7 cellular contexts compared by ENCODE assay signal in the genomic region with DNA sequence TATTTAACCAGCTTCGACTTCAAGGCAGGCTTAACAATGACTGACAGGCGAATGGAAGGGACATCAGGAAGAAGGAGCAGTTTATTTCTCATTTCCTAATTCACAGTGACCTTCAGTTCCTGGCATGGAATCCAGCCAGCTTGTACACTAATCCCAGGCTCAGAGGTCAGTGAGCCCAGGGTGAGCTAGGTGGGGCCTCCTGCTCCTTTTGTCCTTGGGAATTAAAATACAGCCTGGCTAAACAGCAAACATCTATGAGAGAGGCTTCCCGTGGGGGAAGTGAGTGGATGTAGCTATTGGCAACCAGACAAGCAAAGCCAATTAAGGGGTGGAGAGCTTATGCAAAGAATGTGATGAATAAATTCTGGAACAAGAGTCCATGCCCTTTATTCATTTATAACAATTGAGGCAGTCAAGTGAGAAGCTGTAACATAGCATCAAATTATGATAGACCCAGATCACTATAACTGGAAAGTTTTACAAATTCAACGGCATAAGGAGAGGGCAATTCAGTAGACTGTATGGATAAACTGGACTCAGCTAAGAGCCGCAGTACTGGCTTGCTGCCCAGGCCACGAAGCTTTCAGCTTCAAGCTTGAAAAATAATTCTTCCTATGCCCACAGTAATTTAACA. TPM values are rescaled to one million over a fixed set of nuclear protein-coding genes. Genes with fewer than 3 reads are reported as not detected.
DNase-seq lines count a peak whose midpoint lies in the region; ATAC-seq and TF ChIP-seq lines count a peak whose summit lies in the region.

No MANE protein-coding gene starts in this region.

- H3K4me2 ChIP-seq in neural cell (ENCODE audit: low read length) = no peak overlapping the region

- 34 to 35% methylated on average over 6 of the region's 6 CpGs for WGBS in esophagus, 2 donors

- H3K9ac ChIP-seq in neural cell (ENCODE audit: low read length) = no peak overlapping the region

- H3K36me3 ChIP-seq in esophagus (ENCODE audit: control insufficient read depth in 2 of 2, insufficient read depth in 2 of 2, low read length in 1 of 2) (peaks cover 2 to 14% of the 10 kb centered on the region in 2 donors), neural cell (ENCODE audit: insufficient read depth, low read length) (peaks cover 9% of the 10 kb centered on the region)

- no peaks in the 10 kb centered on the region for H3K27me3 ChIP-seq in esophagus (ENCODE audit: control insufficient read depth in 1 of 2, insufficient read depth in 2 of 2, low read length in 2 of 2)
- H3K27me3 ChIP-seq in neural cell (ENCODE audit: insufficient read depth, low read depth, low read length) = no peaks in the 10 kb centered on the region

- no peaks in the 10 kb centered on the region for H4K20me1 ChIP-seq in neural cell (ENCODE audit: insufficient read depth)

- TF ChIP-seq RAD21 in neural cell (conservative IDR thresholded peaks at IDR 0.05) = no peak

- peaks cover 4 to 5% of the 10 kb centered on the region in 2 donors for H3K4me1 ChIP-seq in esophagus (ENCODE audit: control insufficient read depth in 2 of 2, insufficient read depth in 2 of 2, low read length in 1 of 2)

- H3F3A ChIP-seq in neural cell (ENCODE audit: insufficient read depth, low read length, poor library complexity, severe bottlenecking) = no peaks in the 10 kb centered on the region

- H3K27ac ChIP-seq in esophagus (ENCODE audit: low read depth in 2 of 2, low read length in 1 of 2) (peak overlapping the region; percentile 67 to 78), neural cell (ENCODE audit: low read length) (peak overlapping the region; percentile 5)

- H3K79me2 ChIP-seq in neural cell (replicated peaks; ENCODE audit: insufficient read depth, low read length) = no peaks in the 10 kb centered on the region

- H3K4me3 ChIP-seq in esophagus (ENCODE audit: low read depth in 1 of 2, low read length in 2 of 2) (no peak overlapping the region), neural cell (ENCODE audit: low read length) (no peak overlapping the region)

- ATAC-seq in GM21528 (IDR thresholded peaks at IDR 0.05; ENCODE audit: low FRiP score, unreplicated experiment) = no peak
- no peak for ATAC-seq in HG03135 (IDR thresholded peaks at IDR 0.05; ENCODE audit: unreplicated experiment)

- H3K9me2 ChIP-seq in neural cell (ENCODE audit: insufficient read depth, low read length) = no peaks in the 10 kb centered on the region

- TF ChIP-seq CTCF in neural cell (IDR thresholded peaks at IDR 0.05; ENCODE audit: poor library complexity, severe bottlenecking) = no peak

- DNase-seq in HuH-7 (ENCODE audit: low spot score) = peak; percentile 61
- DNase-seq in RPMI7951 (ENCODE audit: low read depth) = peak; percentile 79
- no peak for DNase-seq in NCI-H524 treated with DMSO at 0.1 percent for 48 hours (lab: John Stamatoyannopoulos, UW)

- no peak for TF ChIP-seq EP300 in neural cell (conservative IDR thresholded peaks at IDR 0.05; ENCODE audit: poor library complexity, severe bottlenecking)

- H3K9me3 ChIP-seq in esophagus (ENCODE audit: control insufficient read depth in 2 of 2, insufficient read depth in 1 of 2, low read depth in 1 of 2, low read length in 1 of 2) = no peaks in the 10 kb centered on the region
- no peaks in the 10 kb centered on the region for H3K9me3 ChIP-seq in neural cell (ENCODE audit: low read length)

- no peak overlapping the region for H2AFZ ChIP-seq in neural cell (ENCODE audit: low read depth, low read length)

TF ChIP-seq in neural cell, 6 proteins besides CTCF, POLR2A, EP300 and RAD21:
- TF ChIP-seq, protein P1, sequence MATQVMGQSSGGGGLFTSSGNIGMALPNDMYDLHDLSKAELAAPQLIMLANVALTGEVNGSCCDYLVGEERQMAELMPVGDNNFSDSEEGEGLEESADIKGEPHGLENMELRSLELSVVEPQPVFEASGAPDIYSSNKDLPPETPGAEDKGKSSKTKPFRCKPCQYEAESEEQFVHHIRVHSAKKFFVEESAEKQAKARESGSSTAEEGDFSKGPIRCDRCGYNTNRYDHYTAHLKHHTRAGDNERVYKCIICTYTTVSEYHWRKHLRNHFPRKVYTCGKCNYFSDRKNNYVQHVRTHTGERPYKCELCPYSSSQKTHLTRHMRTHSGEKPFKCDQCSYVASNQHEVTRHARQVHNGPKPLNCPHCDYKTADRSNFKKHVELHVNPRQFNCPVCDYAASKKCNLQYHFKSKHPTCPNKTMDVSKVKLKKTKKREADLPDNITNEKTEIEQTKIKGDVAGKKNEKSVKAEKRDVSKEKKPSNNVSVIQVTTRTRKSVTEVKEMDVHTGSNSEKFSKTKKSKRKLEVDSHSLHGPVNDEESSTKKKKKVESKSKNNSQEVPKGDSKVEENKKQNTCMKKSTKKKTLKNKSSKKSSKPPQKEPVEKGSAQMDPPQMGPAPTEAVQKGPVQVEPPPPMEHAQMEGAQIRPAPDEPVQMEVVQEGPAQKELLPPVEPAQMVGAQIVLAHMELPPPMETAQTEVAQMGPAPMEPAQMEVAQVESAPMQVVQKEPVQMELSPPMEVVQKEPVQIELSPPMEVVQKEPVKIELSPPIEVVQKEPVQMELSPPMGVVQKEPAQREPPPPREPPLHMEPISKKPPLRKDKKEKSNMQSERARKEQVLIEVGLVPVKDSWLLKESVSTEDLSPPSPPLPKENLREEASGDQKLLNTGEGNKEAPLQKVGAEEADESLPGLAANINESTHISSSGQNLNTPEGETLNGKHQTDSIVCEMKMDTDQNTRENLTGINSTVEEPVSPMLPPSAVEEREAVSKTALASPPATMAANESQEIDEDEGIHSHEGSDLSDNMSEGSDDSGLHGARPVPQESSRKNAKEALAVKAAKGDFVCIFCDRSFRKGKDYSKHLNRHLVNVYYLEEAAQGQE (IDR thresholded peaks at IDR 0.05; ENCODE audit: borderline replicate concordance) = no peak
- TF ChIP-seq POLR2AphosphoS5 (IDR thresholded peaks at IDR 0.05) = no peak
- no peak for TF ChIP-seq EZH2 (IDR thresholded peaks at IDR 0.05; ENCODE audit: borderline replicate concordance, insufficient read depth, low read length, poor library complexity, severe bottlenecking)

RNA-seq across cellular contexts. Expression of gene STK17A, which starts 57.1 kb away (rescaled TPM):
- total RNA-seq in RPMI7951 (2014; rRNA removed; shearing (Covaris generic)) = 94.3 and 97.4 TPM in 2 replicates
- polyA plus RNA-seq in esophagus = 1 to 10 TPM; 7.4 to 9.8 TPM
- 6.9 and 7.9 TPM in 2 replicates for polyA plus RNA-seq in neural cell
- 8.8 and 10.1 TPM in 2 replicates for polyA minus RNA-seq in neural cell
